17 cellular contexts compared by ENCODE assay signal in genomic region chr4:54090404-54090803, GRCh38. TPM values are rescaled to one million over a fixed set of nuclear protein-coding genes. Genes with fewer than 3 reads are reported as not detected.
"Had no signal": no experiment of that assay in that cellular context is flagged by ENCODE, and none has a peak within 500 bp of the region (broad histone marks: within the 10 kb centered on the region; RNA-seq: fewer than 3 reads in every experiment).

No MANE protein-coding gene starts in this region.

- H3K4me3 Mint-ChIP-seq: activated CD4-positive, alpha-beta T cell treated with anti-CD3 and anti-CD28 coated beads, Interleukin-2, amount 10 ng/mL, durations not matched to agents 7 days and 5 days had no signal

- H3K27ac Mint-ChIP-seq: activated CD4-positive, alpha-beta T cell treated with anti-CD3 and anti-CD28 coated beads, Interleukin-2, amount 10 ng/mL, durations not matched to agents 7 days and 5 days; activated CD8-positive, alpha-beta T cell treated with anti-CD3 and anti-CD28 coated beads, Interleukin-2, amount 10 ng/mL, durations not matched to agents 7 days and 5 days; activated naive CD4-positive, alpha-beta T cell treated with anti-CD3 and anti-CD28 coated beads, Interleukin-2, amount 50 U/mL, for 72 hours; activated T-cell treated with anti-CD3 and anti-CD28 coated beads, Interleukin-2, amount 50 U/mL, for 24 hours; brain; endodermal cell; stimulated activated naive CD8-positive, alpha-beta T cell treated with anti-CD3 and anti-CD28 coated beads, Interleukin-15, Interleukin-2, amounts not matched to agents 100 ng/mL and 50 ng/mL, for 24 hours had no signal

- H3K4me1 ChIP-seq: foreskin keratinocyte had no signal

- DNase-seq: activated CD4-positive, alpha-beta T cell treated with anti-CD3 and anti-CD28 coated beads, Interleukin-2, amount 10 ng/mL, durations not matched to agents 7 days and 5 days; activated CD8-positive, alpha-beta T cell treated with anti-CD3 and anti-CD28 coated beads, Interleukin-2, amount 10 ng/mL, durations not matched to agents 7 days and 5 days; activated T-cell treated with anti-CD3 and anti-CD28 coated beads, Interleukin-2, amount 50 U/mL, for 24 hours; foreskin keratinocyte; hippocampal formation; islet precursor cell; T1000 had no signal

- H3K9me3 Mint-ChIP-seq: activated CD4-positive, alpha-beta T cell treated with anti-CD3 and anti-CD28 coated beads, Interleukin-2, amount 10 ng/mL, durations not matched to agents 7 days and 5 days; activated naive CD4-positive, alpha-beta T cell treated with anti-CD3 and anti-CD28 coated beads, Interleukin-2, amount 50 U/mL, for 72 hours; activated T-cell treated with anti-CD3 and anti-CD28 coated beads, Interleukin-2, amount 50 U/mL, for 24 hours; endodermal cell; stimulated activated naive CD8-positive, alpha-beta T cell treated with anti-CD3 and anti-CD28 coated beads, Interleukin-15, Interleukin-2, amounts not matched to agents 100 ng/mL and 50 ng/mL, for 24 hours had no signal

- H3K36me3 Mint-ChIP-seq: brain had no signal

- H3K36me3 ChIP-seq: lower lobe of right lung had no signal

- H3K27ac ChIP-seq: epithelial cell of prostate, foreskin keratinocyte, lower lobe of right lung had no signal

- H3K9me3 ChIP-seq: lower lobe of right lung had no signal

RNA-seq across cellular contexts. Expression of gene GSX2, which starts 9.6 kb away (rescaled TPM):
- total RNA-seq: activated CD4-positive, alpha-beta T cell treated with anti-CD3 and anti-CD28 coated beads, Interleukin-2, amount 10 ng/mL, durations not matched to agents 7 days and 5 days; activated CD8-positive, alpha-beta T cell treated with anti-CD3 and anti-CD28 coated beads, Interleukin-2, amount 10 ng/mL, durations not matched to agents 7 days and 5 days; activated naive CD4-positive, alpha-beta T cell treated with anti-CD3 and anti-CD28 coated beads, Interleukin-2, amount 50 U/mL, for 72 hours; endodermal cell; foreskin keratinocyte; left colon; lower lobe of right lung; mesenteric fat pad; omental fat pad; posterior vena cava had no signal
- polyA plus RNA-seq: foreskin keratinocyte had no signal
